14 cellular contexts compared by ENCODE assay signal in the genomic region with DNA sequence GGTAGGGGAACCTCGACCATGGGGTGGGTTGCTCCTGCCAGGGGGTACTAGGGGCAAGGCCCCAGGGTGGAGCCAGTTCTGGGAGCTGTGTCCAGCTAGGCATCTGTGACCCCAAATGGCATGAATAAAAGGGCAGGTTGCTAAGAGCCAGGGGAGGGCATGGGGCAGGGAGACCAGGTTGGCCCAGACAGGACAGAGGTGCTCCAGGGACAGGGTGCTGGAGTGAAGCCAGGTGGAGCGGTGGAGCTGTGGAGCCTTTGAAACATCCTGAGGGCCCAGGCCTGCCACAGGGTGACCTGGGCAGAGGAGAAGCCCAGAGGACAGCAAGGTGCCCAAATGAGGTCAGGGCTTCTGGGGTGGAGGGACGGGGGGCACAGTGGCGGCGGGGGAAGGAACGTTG. TPM values are rescaled to one million over a fixed set of nuclear protein-coding genes. Genes with fewer than 3 reads are reported as not detected.
DNase-seq lines count a peak whose midpoint lies in the region; ATAC-seq, FAIRE-seq and TF ChIP-seq lines count a peak whose summit lies in the region.
"Not testable (repeated sequence)": the region's sequence is repeated elsewhere in the genome, so short reads cannot be mapped to it uniquely, and the experiment has no call there.
"Had no signal": no experiment of that assay in that cellular context is flagged by ENCODE, and none has a peak within 500 bp of the region (broad histone marks: within the 10 kb centered on the region; RNA-seq: fewer than 3 reads in every experiment).

No MANE protein-coding gene starts in this region.

- H3K27me3 Mint-ChIP-seq in WTC11 (ENCODE audit: low read depth) = not testable (repeated sequence)

- H3K4me1 ChIP-seq in heart right ventricle (peaks cover 4 to 13% (median 8%) of the 10 kb centered on the region in 9 donors), HepG2 (ENCODE audit: insufficient read depth, low read length) (peaks cover 24% of the 10 kb centered on the region)

- not testable (repeated sequence) for H3K27ac Mint-ChIP-seq in WTC11

- intact Hi-C loops in heart right ventricle (cut with DNase I) = loop anchor here in 2 of 10 donors (5.0 to 10.0 kb wide), 2 partner anchors 36 to 114 kb away; no protein-coding TSS in a partner anchor
- intact Hi-C loops in HepG2 (cut with micrococcal nuclease; ENCODE audit: unreplicated experiment); sciatic nerve (cut with DNase I): not testable (repeated sequence)

- peak; percentile 12 for ATAC-seq in HG02610 (IDR thresholded peaks at IDR 0.05; ENCODE audit: unreplicated experiment)
- ATAC-seq in WTC11 = peak; percentile 16
- ATAC-seq in heart right ventricle = peak in 7 of 8 donors; percentile 2 to 51 (median 22)
- peak; percentile 36 for ATAC-seq in HepG2
- ATAC-seq in sciatic nerve = peak; percentile 14

- not testable (repeated sequence) for H3K4me3 ChIP-seq in bronchial epithelial cell (ENCODE audit: low read depth, low read length); heart right ventricle; HepG2 (replicated peaks in 1 of 3; ENCODE audit: insufficient read depth in 1 of 3, low read depth in 2 of 3, low read length in 3 of 3)

- DNase-seq in GM12892 (ENCODE audit: insufficient read length); WTC11 (ENCODE audit: low spot score); bronchial epithelial cell (ENCODE audit: low read depth); heart right ventricle; HepG2 (ENCODE audit: low spot score); sciatic nerve (ENCODE audit: low spot score); urothelium cell line (ENCODE audit: low spot score): not testable (repeated sequence)

- TF ChIP-seq RAD21 in HepG2 (CRISPR knock-in tag; IDR thresholded peaks at IDR 0.05) = not testable (repeated sequence)

- H3K79me2 ChIP-seq in HepG2 (ENCODE audit: insufficient read depth, low read length) = not testable (repeated sequence)

- POLR2A ChIA-PET in WTC11 (lab: Charles Lee); HepG2 (lab: Yijun Ruan, JAX): not testable (repeated sequence)

- in situ Hi-C loops in HepG2 (cut with HindIII; ENCODE audit: extremely low pct_ligation_motif_present, low pct_unique_long_range_greater_than_20kb) = loop anchor here (10.0 kb wide), 1 partner anchor 114 kb away; no protein-coding TSS in a partner anchor

- H3K27ac ChIP-seq in heart right ventricle; HepG2 (ENCODE audit: extremely low read length, insufficient read depth, low read length): not testable (repeated sequence)

- not testable (repeated sequence) for H4K20me1 ChIP-seq in HepG2 (ENCODE audit: insufficient read depth, low read length)

- FAIRE-seq in GM12892 (lab: Jason Lieb, UNC) = peak; percentile 66
- peak; percentile 96 for FAIRE-seq in bronchial epithelial cell (lab: Jason Lieb, UNC)
- not testable (repeated sequence) for FAIRE-seq in HepG2 (lab: Jason Lieb, UNC)
- peak; percentile 48 for FAIRE-seq in urothelium cell line (lab: Jason Lieb, UNC)

- H3K9ac ChIP-seq in HepG2 (ENCODE audit: insufficient read depth, low read depth, low read length) = not testable (repeated sequence)

- TF ChIP-seq EP300 in HepG2 (IDR thresholded peaks at IDR 0.05; ENCODE audit: low read depth in 2 of 2, low read length in 2 of 2); HepG2 (CRISPR knock-in tag; IDR thresholded peaks at IDR 0.05; ENCODE audit: borderline replicate concordance): not testable (repeated sequence)

- H2AFZ ChIP-seq in HepG2 (ENCODE audit: low read length) = not testable (repeated sequence)

- WGBS in heart right ventricle, 2 donors = no CpG with 5 or more reads among the region's 6 CpGs
- no CpG with 5 or more reads among the region's 6 CpGs for whole genome bisulfite sequencing in HepG2 (ENCODE audit: low lambda C conversion rate)

- H3K4me2 ChIP-seq in HepG2 (ENCODE audit: low read depth, low read length) = not testable (repeated sequence)

- CTCF ChIA-PET in WTC11 (lab: Charles Lee); HepG2 (lab: Yijun Ruan, JAX; ENCODE audit: low intra/inter-chr PET ratio, low total read pairs): not testable (repeated sequence)

- H3K36me3 Mint-ChIP-seq in WTC11 = not testable (repeated sequence)

- H3K4me1 Mint-ChIP-seq in WTC11 = not testable (repeated sequence)

- BruUV-seq in HepG2 (replicated peaks; lab: Mats Ljungman, UMichigan) = not testable (repeated sequence)

- not testable (repeated sequence) for H3K4me3 Mint-ChIP-seq in WTC11

- not testable (repeated sequence) for TF ChIP-seq POLR2A in GM12892 (IDR thresholded peaks at IDR 0.05; ENCODE audit: low read depth, low read length); HepG2 (IDR thresholded peaks at IDR 0.05; ENCODE audit: insufficient read depth in 1 of 2, low read depth in 2 of 2, low read length in 2 of 2)

- not testable (repeated sequence) for H3K36me3 ChIP-seq in bronchial epithelial cell (ENCODE audit: control insufficient read depth, insufficient read depth, low read length)
- H3K36me3 ChIP-seq in heart right ventricle (peaks cover 0 to 22% (median 8%) of the 10 kb centered on the region in 9 donors), HepG2 (replicated peaks in 1 of 2; ENCODE audit: control insufficient read depth in 1 of 2, insufficient read depth in 2 of 2, low read length in 2 of 2) (peaks cover 0 to 12% of the 10 kb centered on the region in 2 experiments; a peak in 2 of 5 replicates)

- not testable (repeated sequence) for H3K9me3 ChIP-seq in heart right ventricle; HepG2 (ENCODE audit: low read length)

- H3K27me3 ChIP-seq in bronchial epithelial cell (ENCODE audit: control insufficient read depth, insufficient read depth, low read length); heart right ventricle; HepG2 (ENCODE audit: control insufficient read depth in 1 of 2, insufficient read depth in 2 of 2, low read length in 2 of 2): not testable (repeated sequence)

- not testable (repeated sequence) for H3K9me3 Mint-ChIP-seq in WTC11

- not testable (repeated sequence) for TF ChIP-seq CTCF in WTC11 (IDR thresholded peaks at IDR 0.05); bronchial epithelial cell (IDR thresholded peaks at IDR 0.05; ENCODE audit: insufficient read depth, low read length, severe bottlenecking); heart right ventricle (IDR thresholded peaks at IDR 0.05); HepG2 (CRISPR knock-in tag; IDR thresholded peaks at IDR 0.05)

RNA-seq across cellular contexts. Expression of gene GP9, which starts 27.7 kb away (rescaled TPM):
- not detected for polyA plus RNA-seq in GM12892 (2012; ENCODE audit: missing spikeins)
- total RNA-seq in WTC11 (2021) (not detected in 3 replicates), bronchial epithelial cell (not detected in 2 replicates), heart right ventricle (not detected), HepG2 (2016; rRNA removed; fragmentation: Illumina TruSeq; extraction: Trizol) (not detected in 2 replicates), sciatic nerve (0.53 TPM)
- polyA plus RNA-seq in heart right ventricle (under 1 TPM in 1 of 2 donors, not detected in 1; 0.13 TPM), HepG2 (2011; rRNA removed) (not detected in 2 replicates)
- total RNA-seq in HepG2 (2016; cell fraction: cytosol; rRNA removed; fragmentation: Illumina TruSeq; extraction: Trizol; ENCODE audit: low read depth) = not detected in 2 replicates
- not detected in 2 replicates for total RNA-seq in HepG2 (2016; cell fraction: insoluble cytoplasmic fraction; rRNA removed; fragmentation: Illumina TruSeq; extraction: Trizol)
- not detected in 2 replicates for total RNA-seq in HepG2 (2016; cell fraction: membrane; rRNA removed; fragmentation: Illumina TruSeq; extraction: Trizol)
- total RNA-seq in HepG2 (2016; cell fraction: nucleus; rRNA removed; fragmentation: Illumina TruSeq; extraction: Trizol) = not detected in 2 replicates
- polyA plus RNA-seq in HepG2 (2011; cell fraction: cytosol; rRNA removed) = not detected in 2 replicates
- polyA plus RNA-seq in HepG2 (2011; cell fraction: nucleus; rRNA removed) = not detected in 2 replicates
- not detected in 2 replicates for polyA plus RNA-seq in HepG2 (2012)
- polyA plus RNA-seq in HepG2 (2016; cell fraction: cytosol; fragmentation: Illumina TruSeq; extraction: Trizol; ENCODE audit: low read depth) = not detected in 2 replicates
- not detected in 2 replicates for polyA plus RNA-seq in HepG2 (2016; cell fraction: insoluble cytoplasmic fraction; fragmentation: Illumina TruSeq; extraction: Trizol; ENCODE audit: low read depth)
- polyA plus RNA-seq in HepG2 (2016; cell fraction: membrane; fragmentation: Illumina TruSeq; extraction: Trizol; ENCODE audit: low read depth) = not detected in 2 replicates
- not detected in 2 replicates for polyA plus RNA-seq in HepG2 (2016; cell fraction: nucleus; fragmentation: Illumina TruSeq; extraction: Trizol; ENCODE audit: insufficient read depth, low read depth)
- not detected in 2 replicates for polyA minus RNA-seq in HepG2 (2011; rRNA and poly(A)+ RNA removed; ENCODE audit: low replicate concordance)
- not detected in 2 replicates for polyA minus RNA-seq in HepG2 (2011; cell fraction: cytosol; rRNA and poly(A)+ RNA removed)
- polyA minus RNA-seq in HepG2 (2011; cell fraction: nucleus; rRNA and poly(A)+ RNA removed) = not detected in 2 replicates
- total RNA-seq: A172, H1, M059J had no signal
- polyA plus RNA-seq: AG04450; CD4-positive, CD25-positive, alpha-beta regulatory T cell; H1; SK-N-SH had no signal

RNA-seq across cellular contexts. Expression of gene RAB43, which starts 33.3 kb away (rescaled TPM):
- polyA plus RNA-seq in GM12892 (2012; ENCODE audit: missing spikeins) = 1.0 TPM
- 20.2 to 34.5 TPM (median 21.0 TPM) in 3 replicates for total RNA-seq in WTC11 (2021)
- 15.0 and 18.6 TPM in 2 replicates for total RNA-seq in bronchial epithelial cell
- 1 to 10 TPM in 9 of 10 donors, under 1 TPM in 1; 0.96 to 8.2 (median 4.1) TPM for total RNA-seq in heart right ventricle
- 1 to 10 TPM; 2.5 to 4.0 TPM for polyA plus RNA-seq in heart right ventricle
- 10.2 and 11.8 TPM in 2 replicates for total RNA-seq in HepG2 (2016; rRNA removed; fragmentation: Illumina TruSeq; extraction: Trizol)
- total RNA-seq in HepG2 (2016; cell fraction: cytosol; rRNA removed; fragmentation: Illumina TruSeq; extraction: Trizol; ENCODE audit: low read depth) = 4.9 and 6.6 TPM in 2 replicates
- total RNA-seq in HepG2 (2016; cell fraction: insoluble cytoplasmic fraction; rRNA removed; fragmentation: Illumina TruSeq; extraction: Trizol) = 8.0 and 12.6 TPM in 2 replicates
- 14.1 and 16.2 TPM in 2 replicates for total RNA-seq in HepG2 (2016; cell fraction: membrane; rRNA removed; fragmentation: Illumina TruSeq; extraction: Trizol)
- total RNA-seq in HepG2 (2016; cell fraction: nucleus; rRNA removed; fragmentation: Illumina TruSeq; extraction: Trizol) = 5.6 and 13.6 TPM in 2 replicates
- 18.4 and 23.4 TPM in 2 replicates for polyA plus RNA-seq in HepG2 (2011; rRNA removed)
- polyA plus RNA-seq in HepG2 (2011; cell fraction: cytosol; rRNA removed) = 14.9 and 21.3 TPM in 2 replicates
- 38.7 and 47.9 TPM in 2 replicates for polyA plus RNA-seq in HepG2 (2011; cell fraction: nucleus; rRNA removed)
- polyA plus RNA-seq in HepG2 (2012) = 14.5 and 21.3 TPM in 2 replicates
- polyA plus RNA-seq in HepG2 (2016; cell fraction: cytosol; fragmentation: Illumina TruSeq; extraction: Trizol; ENCODE audit: low read depth) = 7.2 and 8.1 TPM in 2 replicates
- polyA plus RNA-seq in HepG2 (2016; cell fraction: insoluble cytoplasmic fraction; fragmentation: Illumina TruSeq; extraction: Trizol; ENCODE audit: low read depth) = 5.7 and 8.1 TPM in 2 replicates
- 11.0 and 12.3 TPM in 2 replicates for polyA plus RNA-seq in HepG2 (2016; cell fraction: membrane; fragmentation: Illumina TruSeq; extraction: Trizol; ENCODE audit: low read depth)
- polyA plus RNA-seq in HepG2 (2016; cell fraction: nucleus; fragmentation: Illumina TruSeq; extraction: Trizol; ENCODE audit: insufficient read depth, low read depth) = 6.8 and 12.5 TPM in 2 replicates
- polyA minus RNA-seq in HepG2 (2011; rRNA and poly(A)+ RNA removed; ENCODE audit: low replicate concordance) = 7.2 and 49.7 TPM in 2 replicates
- polyA minus RNA-seq in HepG2 (2011; cell fraction: cytosol; rRNA and poly(A)+ RNA removed) = 13.9 and 15.6 TPM in 2 replicates
- 12.1 and 13.3 TPM in 2 replicates for polyA minus RNA-seq in HepG2 (2011; cell fraction: nucleus; rRNA and poly(A)+ RNA removed)
- 17.9 TPM for total RNA-seq in sciatic nerve
